ENCODE assay signal across 1 cellular context in genomic region chr3:42590989-42591756, GRCh38.
TF ChIP-seq lines count a peak whose summit lies in the region.

No MANE protein-coding gene starts in this region.

TF ChIP-seq in HepG2, 621 proteins besides CTCF, POLR2A, EP300 and RAD21 (continues in another document):
- no peak for TF ChIP-seq TARDBP (CRISPR knock-in tag; IDR thresholded peaks at IDR 0.05)
- no peak for TF ChIP-seq JUND (CRISPR knock-in tag; IDR thresholded peaks at IDR 0.05)
- TF ChIP-seq ZC3H4 (CRISPR knock-in tag; IDR thresholded peaks at IDR 0.05; ENCODE audit: borderline replicate concordance): no peak
- 0 out of 2 replicates have a peak, but pooled peaks have one; percentile 22 for TF ChIP-seq ZNF354B (CRISPR knock-in tag; IDR thresholded peaks at IDR 0.05)
- TF ChIP-seq TBP (CRISPR knock-in tag; IDR thresholded peaks at IDR 0.05): no peak
- no peak for TF ChIP-seq ZNF616 (CRISPR knock-in tag; IDR thresholded peaks at IDR 0.05; ENCODE audit: low read depth)
- 0 out of 2 replicates have a peak, but pooled peaks have one; percentile 15 for TF ChIP-seq TFAP4 (IDR thresholded peaks at IDR 0.05; ENCODE audit: borderline replicate concordance, low read depth)
- TF ChIP-seq ARNT2 (CRISPR knock-in tag; IDR thresholded peaks at IDR 0.05; ENCODE audit: low read depth): no peak
- no peak for TF ChIP-seq ZFP37 (CRISPR knock-in tag; IDR thresholded peaks at IDR 0.05; ENCODE audit: borderline replicate concordance)
- no peak for TF ChIP-seq ELF3 (CRISPR knock-in tag; IDR thresholded peaks at IDR 0.05)
- no peak for TF ChIP-seq ZNF687 (CRISPR knock-in tag; IDR thresholded peaks at IDR 0.05)
- peak; percentile 58; the same call in 1 of the 2 replicates for TF ChIP-seq MED13 (CRISPR knock-in tag; IDR thresholded peaks at IDR 0.05)
- 0 out of 2 replicates have a peak, but pooled peaks have one; percentile 31 for TF ChIP-seq ZBTB42 (CRISPR knock-in tag; IDR thresholded peaks at IDR 0.05)
- peak; percentile 50; the same call in 1 of the 2 replicates for TF ChIP-seq RBFOX2 (IDR thresholded peaks at IDR 0.05; ENCODE audit: low read depth, low read length)
- no peak for TF ChIP-seq SALL1 (CRISPR knock-in tag; IDR thresholded peaks at IDR 0.05)
- 0 out of 2 replicates have a peak, but pooled peaks have one; percentile 21 for TF ChIP-seq SNAPC2 (CRISPR knock-in tag; IDR thresholded peaks at IDR 0.05)
- no peak for TF ChIP-seq ZBTB43 (CRISPR knock-in tag; conservative IDR thresholded peaks at IDR 0.05)
- no peak for TF ChIP-seq ARNT (IDR thresholded peaks at IDR 0.05)
- TF ChIP-seq DMAP1 (CRISPR knock-in tag; IDR thresholded peaks at IDR 0.05): no peak
- TF ChIP-seq NRL (CRISPR knock-in tag; IDR thresholded peaks at IDR 0.05; ENCODE audit: borderline replicate concordance): no peak
- no peak for TF ChIP-seq CBX2 (IDR thresholded peaks at IDR 0.05; ENCODE audit: low read depth, low read length)
- TF ChIP-seq CBX2 (CRISPR knock-in tag; IDR thresholded peaks at IDR 0.05; ENCODE audit: low read depth): no peak
- TF ChIP-seq CENPX (CRISPR knock-in tag; IDR thresholded peaks at IDR 0.05): no peak
- TF ChIP-seq CREM (IDR thresholded peaks at IDR 0.05): no peak
- TF ChIP-seq CREM (CRISPR knock-in tag; IDR thresholded peaks at IDR 0.05): no peak
- 0 out of 2 replicates have a peak, but pooled peaks have one; percentile 3 for TF ChIP-seq WIZ (CRISPR knock-in tag; IDR thresholded peaks at IDR 0.05)
- no peak for TF ChIP-seq ZNF790 (CRISPR knock-in tag; IDR thresholded peaks at IDR 0.05; ENCODE audit: borderline replicate concordance)
- TF ChIP-seq ZNF510 (CRISPR knock-in tag; IDR thresholded peaks at IDR 0.05; ENCODE audit: low read depth): 0 out of 2 replicates have a peak, but pooled peaks have one; percentile 44
- 0 out of 2 replicates have a peak, but pooled peaks have one; percentile 10 for TF ChIP-seq ZNF589 (CRISPR knock-in tag; conservative IDR thresholded peaks at IDR 0.05)
- 0 out of 2 replicates have a peak, but pooled peaks have one; percentile 27 for TF ChIP-seq HNF1B (CRISPR knock-in tag; IDR thresholded peaks at IDR 0.05)
- no peak for TF ChIP-seq ISL2 (CRISPR knock-in tag; IDR thresholded peaks at IDR 0.05)
- no peak for TF ChIP-seq ZNF407 (CRISPR knock-in tag; IDR thresholded peaks at IDR 0.05; ENCODE audit: not compliant biosample characterization)
- no peak for TF ChIP-seq FOXA3 (CRISPR knock-in tag; IDR thresholded peaks at IDR 0.05)
- TF ChIP-seq ATF3 (CRISPR knock-in tag; IDR thresholded peaks at IDR 0.05): no peak
- no peak for TF ChIP-seq ZNF460 (CRISPR knock-in tag; IDR thresholded peaks at IDR 0.05; ENCODE audit: borderline replicate concordance)
- no peak for TF ChIP-seq KLF9 (CRISPR knock-in tag; IDR thresholded peaks at IDR 0.05; ENCODE audit: low read depth)
- TF ChIP-seq MTA3 (CRISPR knock-in tag; IDR thresholded peaks at IDR 0.05): no peak
- TF ChIP-seq ARID4A (CRISPR knock-in tag; IDR thresholded peaks at IDR 0.05; ENCODE audit: borderline replicate concordance): 0 out of 2 replicates have a peak, but pooled peaks have one; percentile 33
- no peak for TF ChIP-seq POLR2AphosphoS5 (IDR thresholded peaks at IDR 0.05; ENCODE audit: low read depth, low read length)
- TF ChIP-seq PHF20 (CRISPR knock-in tag; IDR thresholded peaks at IDR 0.05): 0 out of 2 replicates have a peak, but pooled peaks have one; percentile 6
- no peak for TF ChIP-seq RFXANK (CRISPR knock-in tag; IDR thresholded peaks at IDR 0.05)
- no peak for TF ChIP-seq SMAD9 (CRISPR knock-in tag; IDR thresholded peaks at IDR 0.05)
- TF ChIP-seq ZZZ3 (CRISPR knock-in tag; IDR thresholded peaks at IDR 0.05; ENCODE audit: borderline replicate concordance): no peak; the same call in 1 of the 2 replicates
